13 cellular contexts compared by ENCODE assay signal in the genomic region with DNA sequence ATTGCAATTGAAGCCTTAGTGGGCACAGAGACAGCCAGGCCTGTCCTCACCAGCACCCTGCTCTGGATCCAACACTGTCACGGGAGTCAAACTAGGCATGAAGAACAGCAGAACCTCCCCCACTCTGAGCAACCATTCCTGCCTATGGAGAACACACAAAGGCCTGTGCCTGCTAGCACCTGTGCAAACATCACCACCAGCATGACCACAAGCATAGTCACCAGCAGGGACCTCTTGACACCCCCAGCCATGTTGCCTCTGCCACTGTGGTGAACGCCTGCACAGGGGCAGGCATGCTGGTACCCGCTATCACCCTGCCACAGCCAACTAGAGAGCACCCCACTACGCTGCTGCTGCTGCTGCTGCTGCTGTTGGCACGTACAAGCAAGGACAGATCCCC.
"Had no signal": no experiment of that assay in that cellular context is flagged by ENCODE, and none has a peak within 500 bp of the region (broad histone marks: within the 10 kb centered on the region; RNA-seq: fewer than 3 reads in every experiment).

No MANE protein-coding gene starts in this region.

- H3K36me3 Mint-ChIP-seq: stimulated activated effector memory CD8-positive, alpha-beta T cell treated with anti-CD3 and anti-CD28 coated beads, Interleukin-12 subunit alpha, Interleukin-12 subunit beta, amount 100 ng/mL, for 72 hours had no signal

- H3K27me3 ChIP-seq: gastroesophageal sphincter, heart right ventricle had no signal

- H3K27me3 Mint-ChIP-seq: dendritic cell treated with granulocyte-macrophage colony-stimulating factor and Interleukin-4, amounts not matched to agents 40 ng/mL and 50 ng/mL, for 4 days; naive B cell had no signal

- H3K27ac ChIP-seq: gastroesophageal sphincter, heart right ventricle, WERI-Rb-1 had no signal

- ATAC-seq: activated naive CD8-positive, alpha-beta T cell treated with anti-CD3 and anti-CD28 coated beads, Interleukin-2, amount 50 U/mL, for 24 hours; gastroesophageal sphincter; stimulated activated effector memory CD8-positive, alpha-beta T cell treated with anti-CD3 and anti-CD28 coated beads, Interleukin-12 subunit alpha, Interleukin-12 subunit beta, amount 100 ng/mL, for 72 hours had no signal

- H3K4me3 Mint-ChIP-seq: activated naive CD4-positive, alpha-beta T cell treated with anti-CD3 and anti-CD28 coated beads for 36 hours; activated naive CD8-positive, alpha-beta T cell treated with anti-CD3 and anti-CD28 coated beads, Interleukin-2, amount 50 U/mL, for 24 hours; dendritic cell treated with granulocyte-macrophage colony-stimulating factor and Interleukin-4, amounts not matched to agents 40 ng/mL and 50 ng/mL, for 4 days; stimulated activated effector memory CD8-positive, alpha-beta T cell treated with anti-CD3 and anti-CD28 coated beads, Interleukin-12 subunit alpha, Interleukin-12 subunit beta, amount 100 ng/mL, for 72 hours had no signal

- H3K4me1 Mint-ChIP-seq: activated naive CD8-positive, alpha-beta T cell treated with anti-CD3 and anti-CD28 coated beads, Interleukin-2, amount 50 U/mL, for 24 hours; stimulated activated effector memory CD8-positive, alpha-beta T cell treated with anti-CD3 and anti-CD28 coated beads, Interleukin-12 subunit alpha, Interleukin-12 subunit beta, amount 100 ng/mL, for 72 hours had no signal

- H3K4me1 ChIP-seq: gastroesophageal sphincter, heart right ventricle had no signal

- DNase-seq: activated CD4-positive, alpha-beta T cell treated with anti-CD3 and anti-CD28 coated beads, Interleukin-2, amount 50 U/mL, for 48 hours; activated naive CD4-positive, alpha-beta T cell treated with anti-CD3 and anti-CD28 coated beads for 36 hours; activated naive CD8-positive, alpha-beta T cell treated with anti-CD3 and anti-CD28 coated beads, Interleukin-2, amount 50 U/mL, for 24 hours; aorta; effector memory CD4-positive, alpha-beta T cell; heart right ventricle; naive B cell; WERI-Rb-1 had no signal

- H3K4me3 ChIP-seq: gastroesophageal sphincter, heart right ventricle, lung had no signal

- H3K36me3 ChIP-seq: gastroesophageal sphincter, heart right ventricle, WERI-Rb-1 had no signal

- H3K27ac Mint-ChIP-seq: activated naive CD4-positive, alpha-beta T cell treated with anti-CD3 and anti-CD28 coated beads for 36 hours; activated naive CD8-positive, alpha-beta T cell treated with anti-CD3 and anti-CD28 coated beads, Interleukin-2, amount 50 U/mL, for 24 hours; activated T-helper 2 cell treated with anti-CD3 and anti-CD28 coated beads, Interferon-gamma antibody, Interleukin-2, Interleukin-4, amounts not matched to agents 10 μg/mL and 5 μg/mL and 100 μg/mL, durations not matched to agents 14 hours and 24 hours and 36 hours; dendritic cell treated with granulocyte-macrophage colony-stimulating factor and Interleukin-4, amounts not matched to agents 40 ng/mL and 50 ng/mL, for 4 days; stimulated activated effector memory CD8-positive, alpha-beta T cell treated with anti-CD3 and anti-CD28 coated beads, Interleukin-12 subunit alpha, Interleukin-12 subunit beta, amount 100 ng/mL, for 72 hours had no signal
